ENCODE assay signal across 8 cellular contexts in the genomic region with DNA sequence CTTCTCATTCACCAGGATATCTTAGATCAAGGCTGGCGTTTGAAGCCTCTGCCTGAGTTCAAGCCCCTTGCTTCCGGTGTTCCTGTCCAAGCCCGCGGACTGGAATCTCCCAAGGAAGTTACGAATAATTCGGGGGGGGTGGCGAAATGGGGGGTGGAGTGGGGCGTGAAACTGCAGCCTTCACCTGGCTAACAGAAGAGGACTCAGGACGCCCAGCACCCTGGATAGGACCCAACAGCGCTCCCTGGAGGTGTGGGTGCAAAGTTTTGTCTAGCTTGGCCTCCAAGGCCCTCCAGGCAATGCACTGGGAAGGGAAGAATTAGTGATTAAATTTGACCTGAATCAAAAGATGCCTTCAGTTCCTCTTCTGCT. TPM values are rescaled to one million over a fixed set of nuclear protein-coding genes. Genes with fewer than 3 reads are reported as not detected.
A peak's percentile ranks its signal among the peaks of the same experiment; 100 is the strongest.
DNase-seq lines count a peak whose midpoint lies in the region; ATAC-seq and TF ChIP-seq lines count a peak whose summit lies in the region.

No MANE protein-coding gene starts in this region.

- POLR2A ChIA-PET in RWPE1 (lab: Yijun Ruan, JAX; ENCODE audit: low non-redundant PET), result interaction anchor here (1.0 kb wide), 1 partner anchor 20 kb away, joined by 3 read pairs; no protein-coding TSS in a partner anchor

- no peaks in the 10 kb centered on the region for H4K20me1 ChIP-seq in osteoblast (ENCODE audit: insufficient read depth, low read length)

- TF ChIP-seq CTCF in GM13977 (IDR thresholded peaks at IDR 0.05; ENCODE audit: extremely low read depth, insufficient read depth, missing control alignments), result peak; percentile 66
- peak; percentile 76 for TF ChIP-seq CTCF in RWPE1 (conservative IDR thresholded peaks at IDR 0.05; ENCODE audit: low read depth)
- TF ChIP-seq CTCF in osteoblast (IDR thresholded peaks at IDR 0.05; ENCODE audit: extremely low read depth, low read depth, low read length), result peak; percentile 65
- TF ChIP-seq CTCF in thyroid gland (IDR thresholded peaks at IDR 0.05), result peak; percentile 14 to 65 (median 39)

- peaks cover 28% of the 10 kb centered on the region for H3K4me1 ChIP-seq in osteoblast (ENCODE audit: insufficient read depth, low read length)
- peaks cover 5 to 16% of the 10 kb centered on the region in 2 donors for H3K4me1 ChIP-seq in thyroid gland

- in situ Hi-C loops in GM13977 (cut with MboI; ENCODE audit: low pct_unique_long_range_greater_than_20kb, low sequenced_read_pairs, unreplicated experiment), result loop anchor here (10.0 to 25.0 kb wide), 2 partner anchors 291 to 879 kb away; no protein-coding TSS in a partner anchor

- H3K27ac ChIP-seq in RWPE1, result peak overlapping the region; percentile 96
- peak overlapping the region; percentile 95 for H3K27ac ChIP-seq in osteoblast (ENCODE audit: low read depth, low read length)
- peak overlapping the region; percentile 85 to 94 (median 91) for H3K27ac ChIP-seq in thyroid gland

- H3K27me3 ChIP-seq in osteoblast (ENCODE audit: insufficient read depth, low read length) (no peaks in the 10 kb centered on the region), thyroid gland (no peaks in the 10 kb centered on the region)

- DNase-seq in GM13977 (ENCODE audit: low spot score) (peak; percentile 72), HuH-7.5 (ENCODE audit: low spot score) (peak; percentile 51), RWPE1 (ENCODE audit: low spot score) (peak; percentile 41), germinal center (ENCODE audit: low spot score) (peak; percentile 74), osteoblast (ENCODE audit: insufficient read length, low spot score, missing footprints) (peak; percentile 93), thyroid gland (peak; percentile 76 to 85)
- peak; percentile 39 to 75 (median 52) for DNase-seq in activated naive CD4-positive, alpha-beta T cell (lab: John Stamatoyannopoulos, UW)

- 9 to 10% methylated on average over 10 of the region's 10 CpGs for WGBS in thyroid gland, 2 donors

- CTCF ChIA-PET in RWPE1 (lab: Yijun Ruan, JAX), result interaction anchor here (0.6 to 3.8 kb wide), 9 partner anchors 14 to 886 kb away, joined by 3 to 32 read pairs (median 4); no protein-coding TSS in a partner anchor

- H3K4me2 ChIP-seq in osteoblast (ENCODE audit: insufficient read depth, low read length), result peak overlapping the region; percentile 89

- peak overlapping the region; percentile 79 for H2AFZ ChIP-seq in osteoblast (ENCODE audit: low read length)

- H3K36me3 ChIP-seq in osteoblast (ENCODE audit: insufficient read depth, low read length) (no peaks in the 10 kb centered on the region), thyroid gland (no peaks in the 10 kb centered on the region)

- ATAC-seq in HG03457 (IDR thresholded peaks at IDR 0.05; ENCODE audit: unreplicated experiment), result no peak

- no peaks in the 10 kb centered on the region for H3K9me3 ChIP-seq in osteoblast (ENCODE audit: low read depth, low read length)
- H3K9me3 ChIP-seq in thyroid gland, result no peaks in the 10 kb centered on the region

- H3K4me3 ChIP-seq in osteoblast (ENCODE audit: insufficient read depth, low read length) (peak overlapping the region; percentile 93), thyroid gland (replicated peaks in 1 of 3) (peak overlapping the region; percentile 31 to 74 (median 74))

- peaks cover 38% of the 10 kb centered on the region for H3K79me2 ChIP-seq in osteoblast (ENCODE audit: insufficient read depth, low read length)

- no peak for TF ChIP-seq POLR2A in thyroid gland (IDR thresholded peaks at IDR 0.05)

- intact Hi-C loops in thyroid gland (cut with DNase I), result loop anchor here (10.0 kb wide), 2 partner anchors 261 to 851 kb away; no protein-coding TSS in a partner anchor

RNA-seq across cellular contexts. Expression of gene TRIB2, which starts 0.9 kb away (rescaled TPM):
- 79.6 and 86.3 TPM in 2 replicates for total RNA-seq in osteoblast
- 10 to 100 TPM; 30.8 to 59.8 (median 37.1) TPM for total RNA-seq in thyroid gland

Comparison
In these comparisons a context has a peak if more than half of its experiments do, and no peak if none do; other contexts are left out.
1. DNase-seq: peak in every context shown above with its lines; median percentile 93 in osteoblast; 80 in thyroid gland; 74 in germinal center; 72 in GM13977; 52 in activated naive CD4-positive, alpha-beta T cell; 51 in HuH-7.5; 41 in RWPE1.